Comparison of ENCODE assay signal across 3 cellular contexts in the genomic region with DNA sequence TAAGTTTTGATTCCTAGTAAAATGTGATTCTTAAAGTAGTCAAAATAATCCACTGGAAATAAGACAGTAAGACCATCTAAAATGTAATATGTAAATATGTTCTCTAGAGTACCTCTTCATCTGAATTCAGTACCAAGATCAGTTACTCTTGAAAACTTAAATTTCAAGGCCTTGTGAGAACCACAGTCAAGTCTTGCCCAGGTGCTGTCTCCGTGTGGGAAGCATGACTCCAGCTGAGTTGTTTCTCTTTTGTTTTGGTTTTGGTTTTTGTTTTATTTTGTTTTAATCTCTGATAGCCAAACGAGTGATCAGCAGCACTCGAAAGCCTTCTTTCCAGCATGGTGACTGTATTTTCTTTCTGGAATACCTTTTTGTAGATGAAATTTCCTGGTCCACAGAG.
"Had no signal": no experiment of that assay in that cellular context is flagged by ENCODE, and none has a peak within 500 bp of the region (broad histone marks: within the 10 kb centered on the region; RNA-seq: fewer than 3 reads in every experiment).

No MANE protein-coding gene starts in this region.

- ATAC-seq: GM12878 had no signal

- DNase-seq: GDM1, GF-D8 had no signal

- H3K4me3 ChIP-seq: GM12878 had no signal
